ENCODE assay signal across 10 cellular contexts in genomic region chr3:39254806-39255449, GRCh38. TPM values are rescaled to one million over a fixed set of nuclear protein-coding genes. Genes with fewer than 3 reads are reported as not detected.
DNase-seq lines count a peak whose midpoint lies in the region; ATAC-seq and TF ChIP-seq lines count a peak whose summit lies in the region.
"Had no signal": no experiment of that assay in that cellular context is flagged by ENCODE, and none has a peak within 500 bp of the region (broad histone marks: within the 10 kb centered on the region; RNA-seq: fewer than 3 reads in every experiment).

No MANE protein-coding gene starts in this region.

- no peaks in the 10 kb centered on the region for H3K9me3 Mint-ChIP-seq in activated CD4-positive, alpha-beta T cell treated with anti-CD3 and anti-CD28 coated beads, Interleukin-2, amount 10 ng/mL, durations not matched to agents 24 days and 14 days
- no peaks in the 10 kb centered on the region for H3K9me3 Mint-ChIP-seq in activated CD4-positive, alpha-beta T cell treated with anti-CD3 and anti-CD28 coated beads, Interleukin-2, amount 10 ng/mL, durations not matched to agents 7 days and 5 days
- H3K9me3 Mint-ChIP-seq in stimulated activated naive B cell treated with anti-CD40 and anti-IgM and Interleukin-4, amounts not matched to agents 10 μg/mL and 1 μg/mL and 100 μg/mL, for 72 hours: no peaks in the 10 kb centered on the region

- H3K4me1 Mint-ChIP-seq in activated CD4-positive, alpha-beta T cell treated with anti-CD3 and anti-CD28 coated beads, Interleukin-2, amount 10 ng/mL, durations not matched to agents 24 days and 14 days: peaks cover 51% of the 10 kb centered on the region
- H3K4me1 Mint-ChIP-seq in activated CD4-positive, alpha-beta T cell treated with anti-CD3 and anti-CD28 coated beads, Interleukin-2, amount 10 ng/mL, durations not matched to agents 7 days and 5 days: peaks cover 35% of the 10 kb centered on the region
- peaks cover 71 to 94% of the 10 kb centered on the region in 2 donors for H3K4me1 Mint-ChIP-seq in stimulated activated naive B cell treated with anti-CD40 and anti-IgM and Interleukin-4, amounts not matched to agents 10 μg/mL and 1 μg/mL and 100 μg/mL, for 72 hours

- peak overlapping the region; percentile 80 for H3K27ac Mint-ChIP-seq in activated CD4-positive, alpha-beta T cell treated with anti-CD3 and anti-CD28 coated beads, Interleukin-2, amount 10 ng/mL, durations not matched to agents 24 days and 14 days
- H3K27ac Mint-ChIP-seq in activated CD4-positive, alpha-beta T cell treated with anti-CD3 and anti-CD28 coated beads, Interleukin-2, amount 10 ng/mL, durations not matched to agents 7 days and 5 days: no peak overlapping the region
- H3K27ac Mint-ChIP-seq in stimulated activated naive B cell treated with anti-CD40 and anti-IgM and Interleukin-4, amounts not matched to agents 10 μg/mL and 1 μg/mL and 100 μg/mL, for 72 hours: peak overlapping the region; percentile 98

- ATAC-seq in stimulated activated naive B cell treated with anti-CD40 and anti-IgM and Interleukin-4, amounts not matched to agents 10 μg/mL and 1 μg/mL and 100 μg/mL, for 72 hours (replicated peaks): peak; percentile 42 to 54
- ATAC-seq in HG03039 (IDR thresholded peaks at IDR 0.05; ENCODE audit: unreplicated experiment) (no peak), GM18909 (IDR thresholded peaks at IDR 0.05; ENCODE audit: poor library complexity, unreplicated experiment) (no peak), HG02678 (IDR thresholded peaks at IDR 0.05; ENCODE audit: unreplicated experiment) (no peak)

- H3K36me3 Mint-ChIP-seq in activated CD4-positive, alpha-beta T cell treated with anti-CD3 and anti-CD28 coated beads, Interleukin-2, amount 10 ng/mL, durations not matched to agents 24 days and 14 days (ENCODE audit: low read depth): no peaks in the 10 kb centered on the region
- no peaks in the 10 kb centered on the region for H3K36me3 Mint-ChIP-seq in activated CD4-positive, alpha-beta T cell treated with anti-CD3 and anti-CD28 coated beads, Interleukin-2, amount 10 ng/mL, durations not matched to agents 7 days and 5 days (ENCODE audit: low read depth)
- peaks cover 3 to 14% of the 10 kb centered on the region in 2 donors for H3K36me3 Mint-ChIP-seq in stimulated activated naive B cell treated with anti-CD40 and anti-IgM and Interleukin-4, amounts not matched to agents 10 μg/mL and 1 μg/mL and 100 μg/mL, for 72 hours

- intact Hi-C loops in activated CD4-positive, alpha-beta T cell treated with anti-CD3 and anti-CD28 coated beads, Interleukin-2, amount 10 ng/mL, durations not matched to agents 24 days and 14 days (cut with micrococcal nuclease): loop anchor here (1.0 to 5.0 kb wide), 2 partner anchors 12 to 1088 kb away; partner anchors contain the start of gene OXSR1

- H3K4me3 Mint-ChIP-seq in activated CD4-positive, alpha-beta T cell treated with anti-CD3 and anti-CD28 coated beads, Interleukin-2, amount 10 ng/mL, durations not matched to agents 24 days and 14 days: peak overlapping the region; percentile 16
- H3K4me3 Mint-ChIP-seq in activated CD4-positive, alpha-beta T cell treated with anti-CD3 and anti-CD28 coated beads, Interleukin-2, amount 10 ng/mL, durations not matched to agents 7 days and 5 days: no peak overlapping the region
- peak overlapping the region; percentile 46 to 70 for H3K4me3 Mint-ChIP-seq in stimulated activated naive B cell treated with anti-CD40 and anti-IgM and Interleukin-4, amounts not matched to agents 10 μg/mL and 1 μg/mL and 100 μg/mL, for 72 hours

- POLR2A ChIA-PET in activated CD4-positive, alpha-beta T cell treated with anti-CD3 and anti-CD28 coated beads, Interleukin-2, amount 10 ng/mL, durations not matched to agents 7 days and 5 days (lab: Charles Lee): no interaction called here

- peaks cover 9% of the 10 kb centered on the region for H3K27me3 Mint-ChIP-seq in activated CD4-positive, alpha-beta T cell treated with anti-CD3 and anti-CD28 coated beads, Interleukin-2, amount 10 ng/mL, durations not matched to agents 24 days and 14 days
- peaks cover 17% of the 10 kb centered on the region for H3K27me3 Mint-ChIP-seq in activated CD4-positive, alpha-beta T cell treated with anti-CD3 and anti-CD28 coated beads, Interleukin-2, amount 10 ng/mL, durations not matched to agents 7 days and 5 days
- H3K27me3 Mint-ChIP-seq in stimulated activated naive B cell treated with anti-CD40 and anti-IgM and Interleukin-4, amounts not matched to agents 10 μg/mL and 1 μg/mL and 100 μg/mL, for 72 hours: no peaks in the 10 kb centered on the region

- no peak for DNase-seq in activated CD4-positive, alpha-beta T cell treated with anti-CD3 and anti-CD28 coated beads, Interleukin-2, amount 10 ng/mL, durations not matched to agents 24 days and 14 days
- no peak for DNase-seq in activated CD4-positive, alpha-beta T cell treated with anti-CD3 and anti-CD28 coated beads, Interleukin-2, amount 10 ng/mL, durations not matched to agents 7 days and 5 days
- DNase-seq in M059J (ENCODE audit: low read depth) (peak; percentile 80), choroid plexus epithelial cell (ENCODE audit: low read depth) (peak; percentile 6)
- DNase-seq in stimulated activated naive B cell treated with anti-CD40 and anti-IgM and Interleukin-4, amounts not matched to agents 10 μg/mL and 1 μg/mL and 100 μg/mL, for 72 hours: no peak
- DNase-seq: NCI-H446 treated with DMSO at 0.1 percent for 48 hours had no signal

- no peak overlapping the region for H3K4me3 ChIP-seq in choroid plexus epithelial cell (ENCODE audit: low read depth, low read length)
- H3K4me3 ChIP-seq: tibial artery had no signal

- TF ChIP-seq CTCF in choroid plexus epithelial cell (conservative IDR thresholded peaks at IDR 0.05; ENCODE audit: low read depth, low read length): no peak

- CTCF ChIA-PET in activated CD4-positive, alpha-beta T cell treated with anti-CD3 and anti-CD28 coated beads, Interleukin-2, amount 10 ng/mL, durations not matched to agents 7 days and 5 days (lab: Charles Lee): interaction anchor here (1.0 to 1.6 kb wide), 5 partner anchors 9 to 37 kb away, joined by 3 to 4 read pairs (median 3); no protein-coding TSS in a partner anchor

RNA-seq across cellular contexts. Expression of gene CX3CR1, which starts 24.9 kb away (rescaled TPM):
- total RNA-seq in activated CD4-positive, alpha-beta T cell treated with anti-CD3 and anti-CD28 coated beads, Interleukin-2, amount 10 ng/mL, durations not matched to agents 24 days and 14 days: 0.19 and 0.21 TPM in 2 replicates
- 1 to 10 TPM in 1 of 2 experiments, under 1 TPM in 1; 0.60 to 1.5 TPM for total RNA-seq in activated CD4-positive, alpha-beta T cell treated with anti-CD3 and anti-CD28 coated beads, Interleukin-2, amount 10 ng/mL, durations not matched to agents 7 days and 5 days
- 0.02 TPM in 1 of 2 replicates, not detected in the other for total RNA-seq in M059J (2014; rRNA removed; shearing (Covaris generic))

Comparison
In these comparisons a context has a peak if more than half of its experiments do, and no peak if none do; other contexts are left out.
1. DNase-seq: peak in M059J (single experiment) and choroid plexus epithelial cell (single experiment); none in activated CD4-positive, alpha-beta T cell treated with anti-CD3 and anti-CD28 coated beads, Interleukin-2, amount 10 ng/mL, durations not matched to agents 24 days and 14 days (single experiment), activated CD4-positive, alpha-beta T cell treated with anti-CD3 and anti-CD28 coated beads, Interleukin-2, amount 10 ng/mL, durations not matched to agents 7 days and 5 days (single experiment) and stimulated activated naive B cell treated with anti-CD40 and anti-IgM and Interleukin-4, amounts not matched to agents 10 μg/mL and 1 μg/mL and 100 μg/mL, for 72 hours (single experiment).
2. ATAC-seq: peak in stimulated activated naive B cell treated with anti-CD40 and anti-IgM and Interleukin-4, amounts not matched to agents 10 μg/mL and 1 μg/mL and 100 μg/mL, for 72 hours (2 of 2); none in HG03039 (single experiment), GM18909 (single experiment) and HG02678 (single experiment).